In the genomic region with DNA sequence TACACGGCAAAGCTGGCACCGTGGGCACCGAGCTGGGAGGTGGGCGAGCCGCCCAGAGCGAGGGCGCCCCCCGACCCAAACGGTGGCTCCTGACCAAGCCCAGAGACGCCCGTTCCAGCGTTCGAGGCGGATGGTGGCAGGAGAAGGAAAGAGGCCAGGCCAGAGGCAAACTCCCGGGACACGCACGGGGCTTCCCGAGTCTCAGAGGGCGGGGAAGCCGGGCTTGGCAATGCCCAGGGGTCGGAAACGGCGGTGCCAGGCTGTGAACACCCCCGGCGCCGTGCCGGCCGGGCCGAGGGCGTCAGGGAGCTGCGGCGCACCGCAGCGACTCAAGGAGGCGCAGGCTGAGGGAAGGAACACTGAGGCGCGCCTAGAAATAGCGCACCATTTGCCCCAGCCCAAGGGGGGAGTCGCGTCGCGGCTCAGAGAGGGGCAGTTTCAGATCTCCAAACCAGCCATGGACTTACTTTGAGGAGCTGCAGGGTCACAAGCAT, we compare ENCODE assay signal across 1 cellular context.
TF ChIP-seq lines count a peak whose summit lies in the region.

No MANE protein-coding gene starts in this region.

TF ChIP-seq in HepG2, 621 proteins besides CTCF, POLR2A, EP300 and RAD21 (continued from another document and continues in another):
- TF ChIP-seq ZNF850 (CRISPR knock-in tag; conservative IDR thresholded peaks at IDR 0.05): 0 out of 2 replicates have a peak, but pooled peaks have one; percentile 81
- no peak for TF ChIP-seq GTF2F1 (IDR thresholded peaks at IDR 0.05; ENCODE audit: low read length)
- no peak for TF ChIP-seq SMAD1 (CRISPR knock-in tag; IDR thresholded peaks at IDR 0.05; ENCODE audit: borderline replicate concordance, low read depth)
- no peak for TF ChIP-seq ZNF567 (CRISPR knock-in tag; IDR thresholded peaks at IDR 0.05; ENCODE audit: borderline replicate concordance)
- 0 out of 2 replicates have a peak, but pooled peaks have one; percentile 43 for TF ChIP-seq ZBTB10 (CRISPR knock-in tag; IDR thresholded peaks at IDR 0.05; ENCODE audit: borderline replicate concordance)
- TF ChIP-seq, protein P1, sequence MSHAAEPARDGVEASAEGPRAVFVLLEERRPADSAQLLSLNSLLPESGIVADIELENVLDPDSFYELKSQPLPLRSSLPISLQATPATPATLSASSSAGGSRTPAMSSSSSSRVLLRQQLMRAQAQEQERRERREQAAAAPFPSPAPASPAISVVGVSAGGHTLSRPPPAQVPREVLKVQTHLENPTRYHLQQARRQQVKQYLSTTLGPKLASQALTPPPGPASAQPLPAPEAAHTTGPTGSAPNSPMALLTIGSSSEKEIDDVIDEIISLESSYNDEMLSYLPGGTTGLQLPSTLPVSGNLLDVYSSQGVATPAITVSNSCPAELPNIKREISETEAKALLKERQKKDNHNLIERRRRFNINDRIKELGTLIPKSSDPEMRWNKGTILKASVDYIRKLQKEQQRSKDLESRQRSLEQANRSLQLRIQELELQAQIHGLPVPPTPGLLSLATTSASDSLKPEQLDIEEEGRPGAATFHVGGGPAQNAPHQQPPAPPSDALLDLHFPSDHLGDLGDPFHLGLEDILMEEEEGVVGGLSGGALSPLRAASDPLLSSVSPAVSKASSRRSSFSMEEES (CRISPR knock-in tag; IDR thresholded peaks at IDR 0.05): no peak
- no peak for TF ChIP-seq RXRB (CRISPR knock-in tag; IDR thresholded peaks at IDR 0.05; ENCODE audit: borderline replicate concordance)
- TF ChIP-seq HMGXB4 (CRISPR knock-in tag; IDR thresholded peaks at IDR 0.05; ENCODE audit: borderline replicate concordance in 1 of 2, low read depth in 1 of 2): peak in 1 of 2 experiments; percentile 71; a peak in 1 of 4 replicates
- TF ChIP-seq ZNF776 (CRISPR knock-in tag; IDR thresholded peaks at IDR 0.05): 0 out of 2 replicates have a peak, but pooled peaks have one; percentile 7
- TF ChIP-seq ZZZ3 (CRISPR knock-in tag; IDR thresholded peaks at IDR 0.05; ENCODE audit: borderline replicate concordance): peak; percentile 74; the same call in 1 of the 2 replicates
- peak; percentile 11; the same call in 1 of the 2 replicates for TF ChIP-seq SRY (CRISPR knock-in tag; IDR thresholded peaks at IDR 0.05)
- no peak for TF ChIP-seq PLRG1 (conservative IDR thresholded peaks at IDR 0.05)
- no peak for TF ChIP-seq SALL1 (CRISPR knock-in tag; IDR thresholded peaks at IDR 0.05)
- no peak for TF ChIP-seq KAT2B (IDR thresholded peaks at IDR 0.05; ENCODE audit: borderline replicate concordance, low read depth, low read length)
- peak; percentile 19; the same call in 1 of the 2 replicates for TF ChIP-seq NKX3-1 (CRISPR knock-in tag; IDR thresholded peaks at IDR 0.05)
- TF ChIP-seq STAG1 (CRISPR knock-in tag; IDR thresholded peaks at IDR 0.05): no peak
- 0 out of 2 replicates have a peak, but pooled peaks have one; percentile 40 for TF ChIP-seq PAWR (CRISPR knock-in tag; IDR thresholded peaks at IDR 0.05; ENCODE audit: borderline replicate concordance)
- no peak for TF ChIP-seq SAFB2 (CRISPR knock-in tag; IDR thresholded peaks at IDR 0.05; ENCODE audit: borderline replicate concordance, low read depth)
- TF ChIP-seq RARG (CRISPR knock-in tag; IDR thresholded peaks at IDR 0.05; ENCODE audit: low read depth): no peak; the same call in 1 of the 2 replicates
- TF ChIP-seq ZNF737 (CRISPR knock-in tag; IDR thresholded peaks at IDR 0.05; ENCODE audit: borderline replicate concordance): no peak
- TF ChIP-seq AHR (CRISPR knock-in tag; IDR thresholded peaks at IDR 0.05): no peak
- TF ChIP-seq ZMAT3 (CRISPR knock-in tag; conservative IDR thresholded peaks at IDR 0.05): no peak
- no peak for TF ChIP-seq ZBTB3 (CRISPR knock-in tag; IDR thresholded peaks at IDR 0.05; ENCODE audit: borderline replicate concordance, low read depth)
- TF ChIP-seq PTBP1 (IDR thresholded peaks at IDR 0.05; ENCODE audit: low read depth, low read length, poor library complexity, severe bottlenecking): no peak
- TF ChIP-seq, protein P2, sequence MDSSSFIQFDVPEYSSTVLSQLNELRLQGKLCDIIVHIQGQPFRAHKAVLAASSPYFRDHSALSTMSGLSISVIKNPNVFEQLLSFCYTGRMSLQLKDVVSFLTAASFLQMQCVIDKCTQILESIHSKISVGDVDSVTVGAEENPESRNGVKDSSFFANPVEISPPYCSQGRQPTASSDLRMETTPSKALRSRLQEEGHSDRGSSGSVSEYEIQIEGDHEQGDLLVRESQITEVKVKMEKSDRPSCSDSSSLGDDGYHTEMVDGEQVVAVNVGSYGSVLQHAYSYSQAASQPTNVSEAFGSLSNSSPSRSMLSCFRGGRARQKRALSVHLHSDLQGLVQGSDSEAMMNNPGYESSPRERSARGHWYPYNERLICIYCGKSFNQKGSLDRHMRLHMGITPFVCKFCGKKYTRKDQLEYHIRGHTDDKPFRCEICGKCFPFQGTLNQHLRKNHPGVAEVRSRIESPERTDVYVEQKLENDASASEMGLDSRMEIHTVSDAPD (CRISPR knock-in tag; IDR thresholded peaks at IDR 0.05): no peak
- TF ChIP-seq, protein P3, sequence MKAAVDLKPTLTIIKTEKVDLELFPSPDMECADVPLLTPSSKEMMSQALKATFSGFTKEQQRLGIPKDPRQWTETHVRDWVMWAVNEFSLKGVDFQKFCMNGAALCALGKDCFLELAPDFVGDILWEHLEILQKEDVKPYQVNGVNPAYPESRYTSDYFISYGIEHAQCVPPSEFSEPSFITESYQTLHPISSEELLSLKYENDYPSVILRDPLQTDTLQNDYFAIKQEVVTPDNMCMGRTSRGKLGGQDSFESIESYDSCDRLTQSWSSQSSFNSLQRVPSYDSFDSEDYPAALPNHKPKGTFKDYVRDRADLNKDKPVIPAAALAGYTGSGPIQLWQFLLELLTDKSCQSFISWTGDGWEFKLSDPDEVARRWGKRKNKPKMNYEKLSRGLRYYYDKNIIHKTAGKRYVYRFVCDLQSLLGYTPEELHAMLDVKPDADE (CRISPR knock-in tag; IDR thresholded peaks at IDR 0.05): peak; percentile 77; the same call in 1 of the 2 replicates
- TF ChIP-seq RFX3 (CRISPR knock-in tag; IDR thresholded peaks at IDR 0.05): no peak
- TF ChIP-seq RCOR2 (CRISPR knock-in tag; IDR thresholded peaks at IDR 0.05): no peak
- no peak for TF ChIP-seq KLF16 (CRISPR knock-in tag; IDR thresholded peaks at IDR 0.05)
- no peak for TF ChIP-seq ATF1 (CRISPR knock-in tag; IDR thresholded peaks at IDR 0.05)
- no peak for TF ChIP-seq CHD2 (IDR thresholded peaks at IDR 0.05; ENCODE audit: low read depth, low read length)
- TF ChIP-seq ZIK1 (CRISPR knock-in tag; IDR thresholded peaks at IDR 0.05; ENCODE audit: borderline replicate concordance, low read depth): no peak
- TF ChIP-seq ZNF788 (CRISPR knock-in tag; IDR thresholded peaks at IDR 0.05; ENCODE audit: borderline replicate concordance): no peak; the same call in 1 of the 2 replicates
- 0 out of 2 replicates have a peak, but pooled peaks have one; percentile 27 for TF ChIP-seq ZFP37 (CRISPR knock-in tag; IDR thresholded peaks at IDR 0.05; ENCODE audit: borderline replicate concordance)
- TF ChIP-seq ZSCAN31 (CRISPR knock-in tag; IDR thresholded peaks at IDR 0.05; ENCODE audit: low read depth): no peak
- no peak for TF ChIP-seq ZNF615 (CRISPR knock-in tag; IDR thresholded peaks at IDR 0.05; ENCODE audit: borderline replicate concordance)
- TF ChIP-seq ZNF580 (CRISPR knock-in tag; IDR thresholded peaks at IDR 0.05; ENCODE audit: borderline replicate concordance, low read depth): no peak
- no peak for TF ChIP-seq CREB1 (IDR thresholded peaks at IDR 0.05)
- no peak for TF ChIP-seq CREB1 (CRISPR knock-in tag; IDR thresholded peaks at IDR 0.05)
- TF ChIP-seq FOSL1 (CRISPR knock-in tag; IDR thresholded peaks at IDR 0.05; ENCODE audit: borderline replicate concordance): peak; percentile 11; the same call in 1 of the 2 replicates
- 0 out of 2 replicates have a peak, but pooled peaks have one; percentile 8 for TF ChIP-seq ELF4 (CRISPR knock-in tag; IDR thresholded peaks at IDR 0.05; ENCODE audit: borderline replicate concordance)
- TF ChIP-seq, protein P4, sequence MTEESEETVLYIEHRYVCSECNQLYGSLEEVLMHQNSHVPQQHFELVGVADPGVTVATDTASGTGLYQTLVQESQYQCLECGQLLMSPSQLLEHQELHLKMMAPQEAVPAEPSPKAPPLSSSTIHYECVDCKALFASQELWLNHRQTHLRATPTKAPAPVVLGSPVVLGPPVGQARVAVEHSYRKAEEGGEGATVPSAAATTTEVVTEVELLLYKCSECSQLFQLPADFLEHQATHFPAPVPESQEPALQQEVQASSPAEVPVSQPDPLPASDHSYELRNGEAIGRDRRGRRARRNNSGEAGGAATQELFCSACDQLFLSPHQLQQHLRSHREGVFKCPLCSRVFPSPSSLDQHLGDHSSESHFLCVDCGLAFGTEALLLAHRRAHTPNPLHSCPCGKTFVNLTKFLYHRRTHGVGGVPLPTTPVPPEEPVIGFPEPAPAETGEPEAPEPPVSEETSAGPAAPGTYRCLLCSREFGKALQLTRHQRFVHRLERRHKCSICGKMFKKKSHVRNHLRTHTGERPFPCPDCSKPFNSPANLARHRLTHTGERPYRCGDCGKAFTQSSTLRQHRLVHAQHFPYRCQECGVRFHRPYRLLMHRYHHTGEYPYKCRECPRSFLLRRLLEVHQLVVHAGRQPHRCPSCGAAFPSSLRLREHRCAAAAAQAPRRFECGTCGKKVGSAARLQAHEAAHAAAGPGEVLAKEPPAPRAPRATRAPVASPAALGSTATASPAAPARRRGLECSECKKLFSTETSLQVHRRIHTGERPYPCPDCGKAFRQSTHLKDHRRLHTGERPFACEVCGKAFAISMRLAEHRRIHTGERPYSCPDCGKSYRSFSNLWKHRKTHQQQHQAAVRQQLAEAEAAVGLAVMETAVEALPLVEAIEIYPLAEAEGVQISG (CRISPR knock-in tag; IDR thresholded peaks at IDR 0.05): no peak; the same call in 1 of the 2 replicates
- TF ChIP-seq ATF7 (IDR thresholded peaks at IDR 0.05): no peak
- no peak for TF ChIP-seq ATF7 (CRISPR knock-in tag; IDR thresholded peaks at IDR 0.05)
- peak; percentile 15; the same call in 1 of the 2 replicates for TF ChIP-seq MYC (CRISPR knock-in tag; IDR thresholded peaks at IDR 0.05; ENCODE audit: borderline replicate concordance)
- TF ChIP-seq ZBTB49 (CRISPR knock-in tag; IDR thresholded peaks at IDR 0.05; ENCODE audit: borderline replicate concordance): no peak
- no peak for TF ChIP-seq AKAP8 (CRISPR knock-in tag; IDR thresholded peaks at IDR 0.05)
- TF ChIP-seq ZNF543 (CRISPR knock-in tag; IDR thresholded peaks at IDR 0.05): peak; percentile 72; the same call in 1 of the 2 replicates
- TF ChIP-seq PAX8 (CRISPR knock-in tag; IDR thresholded peaks at IDR 0.05; ENCODE audit: borderline replicate concordance): no peak
- no peak for TF ChIP-seq THAP11 (CRISPR knock-in tag; IDR thresholded peaks at IDR 0.05)
- no peak for TF ChIP-seq HNF4A (CRISPR knock-in tag; IDR thresholded peaks at IDR 0.05)
- TF ChIP-seq ZNF136 (CRISPR knock-in tag; IDR thresholded peaks at IDR 0.05; ENCODE audit: low read depth): no peak
- TF ChIP-seq AGO2 (optimal IDR thresholded peaks at IDR 0.05; ENCODE audit: low read depth, low read length): peak; percentile 66
- no peak for TF ChIP-seq ZNF576 (CRISPR knock-in tag; IDR thresholded peaks at IDR 0.05)
- no peak; the same call in none of the 2 replicates for TF ChIP-seq ZNF232 (CRISPR knock-in tag; IDR thresholded peaks at IDR 0.05; ENCODE audit: borderline replicate concordance)
